In the genomic region with DNA sequence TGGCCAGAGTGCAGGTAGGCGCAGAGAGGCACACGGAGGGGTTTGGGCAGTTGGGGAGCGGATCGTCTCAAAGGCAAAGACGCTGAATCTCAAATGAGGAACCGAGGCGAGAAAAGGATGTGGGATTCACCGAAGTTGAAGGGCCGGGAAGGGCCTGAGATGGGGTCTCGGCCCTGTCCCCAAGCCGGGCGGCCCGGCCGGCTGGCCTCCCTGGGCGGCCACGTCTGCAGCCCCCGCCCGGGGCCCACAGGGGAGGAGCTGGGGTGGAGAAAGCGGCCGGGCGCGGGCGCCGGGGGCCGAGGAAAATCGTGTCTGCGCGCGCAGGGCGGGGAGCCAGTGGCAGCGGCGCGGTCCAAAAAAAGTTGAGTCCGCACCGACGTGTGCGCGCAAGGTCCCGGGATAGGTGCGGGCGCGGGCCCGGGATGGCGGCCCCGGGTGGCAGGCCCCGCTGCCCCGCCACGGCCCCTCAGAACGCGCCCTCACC, we compare ENCODE assay signal across 8 cellular contexts. TPM values are rescaled to one million over a fixed set of nuclear protein-coding genes. Genes with fewer than 3 reads are reported as not detected.
A peak's percentile ranks its signal among the peaks of the same experiment; 100 is the strongest.
DNase-seq lines count a peak whose midpoint lies in the region; ATAC-seq and TF ChIP-seq lines count a peak whose summit lies in the region.

No MANE protein-coding gene starts in this region.

- ATAC-seq in GM18502 (IDR thresholded peaks at IDR 0.05; ENCODE audit: poor library complexity, unreplicated experiment) = peak; percentile 16
- peak; percentile 54 for ATAC-seq in left cardiac atrium

- no peak for TF ChIP-seq CTCF in HFF-Myc (IDR thresholded peaks at IDR 0.05; ENCODE audit: low read depth, low read length, missing control alignments)

- H3K27me3 Mint-ChIP-seq in activated naive CD8-positive, alpha-beta T cell treated with anti-CD3 and anti-CD28 coated beads for 36 hours = no peaks in the 10 kb centered on the region

- peaks cover 2% of the 10 kb centered on the region for H3K36me3 Mint-ChIP-seq in activated naive CD8-positive, alpha-beta T cell treated with anti-CD3 and anti-CD28 coated beads for 36 hours

- H3K4me3 ChIP-seq in HFF-Myc (replicated peaks; ENCODE audit: low read depth, low read length) = peak overlapping the region; percentile 94

- intact Hi-C loops in left cardiac atrium (cut with DNase I) = no loop called here

- peaks cover 16% of the 10 kb centered on the region for H3K4me1 Mint-ChIP-seq in activated naive CD8-positive, alpha-beta T cell treated with anti-CD3 and anti-CD28 coated beads for 36 hours

- no peaks in the 10 kb centered on the region for H3K9me3 Mint-ChIP-seq in activated naive CD8-positive, alpha-beta T cell treated with anti-CD3 and anti-CD28 coated beads for 36 hours

- peak overlapping the region; percentile 99 for H3K4me3 Mint-ChIP-seq in activated naive CD8-positive, alpha-beta T cell treated with anti-CD3 and anti-CD28 coated beads for 36 hours

- peak overlapping the region; percentile 93 for H3K27ac Mint-ChIP-seq in activated naive CD8-positive, alpha-beta T cell treated with anti-CD3 and anti-CD28 coated beads for 36 hours

- DNase-seq in HFF-Myc (ENCODE audit: extremely low read depth, low read depth) = no peak
- peak; percentile 47 for DNase-seq in NAMALWA (ENCODE audit: low spot score)
- peak; percentile 51 for DNase-seq in activated naive CD8-positive, alpha-beta T cell treated with anti-CD3 and anti-CD28 coated beads for 36 hours
- DNase-seq in left cardiac atrium = peak; percentile 72
- peak; percentile 58 for DNase-seq in retina
- no peak for DNase-seq in NCI-H146 (lab: John Stamatoyannopoulos, UW)
- DNase-seq in DMS114 treated with DMSO at 0.1 percent for 48 hours (lab: John Stamatoyannopoulos, UW; ENCODE audit: unreplicated experiment) = no peak

RNA-seq across cellular contexts. Expression of a gene that starts 0.4 kb away (rescaled TPM):
- total RNA-seq in activated naive CD8-positive, alpha-beta T cell treated with anti-CD3 and anti-CD28 coated beads for 36 hours = 10 to 100 TPM; 27.4 to 29.5 TPM
- 10 to 100 TPM; 52.0 to 98.2 TPM for total RNA-seq in left cardiac atrium

RNA-seq across cellular contexts. Expression of a gene that starts 12.3 kb away (rescaled TPM):
- total RNA-seq in activated naive CD8-positive, alpha-beta T cell treated with anti-CD3 and anti-CD28 coated beads for 36 hours = under 1 TPM; 0.29 to 0.42 TPM
- not detected for total RNA-seq in left cardiac atrium

RNA-seq across cellular contexts. Expression of a gene that starts 24.1 kb away (rescaled TPM):
- total RNA-seq in activated naive CD8-positive, alpha-beta T cell treated with anti-CD3 and anti-CD28 coated beads for 36 hours = 10 to 100 TPM; 11.3 to 11.4 TPM
- total RNA-seq in left cardiac atrium = 10 to 100 TPM; 12.8 to 22.6 TPM

RNA-seq across cellular contexts. Expression of a gene that starts 31.3 kb away (rescaled TPM):
- total RNA-seq in activated naive CD8-positive, alpha-beta T cell treated with anti-CD3 and anti-CD28 coated beads for 36 hours = 1 to 10 TPM; 1.8 to 2.7 TPM
- total RNA-seq in left cardiac atrium = 1 to 10 TPM; 1.1 to 2.7 TPM

RNA-seq across cellular contexts. Expression of a gene that starts 31.3 kb away (rescaled TPM):
- total RNA-seq in activated naive CD8-positive, alpha-beta T cell treated with anti-CD3 and anti-CD28 coated beads for 36 hours = 100 to 1,000 TPM; 220 to 235 TPM
- total RNA-seq in left cardiac atrium = 10 to 100 TPM; 54.9 to 64.5 TPM

Comparison
In these comparisons a context has a peak if more than half of its experiments do, and no peak if none do; other contexts are left out.
1. DNase-seq: peak in NAMALWA (single experiment), activated naive CD8-positive, alpha-beta T cell treated with anti-CD3 and anti-CD28 coated beads for 36 hours (single experiment), left cardiac atrium (single experiment) and retina (single experiment); none in HFF-Myc (single experiment), NCI-H146 (single experiment) and DMS114 treated with DMSO at 0.1 percent for 48 hours (single experiment).